ENCODE assay signal across 10 cellular contexts in genomic region chr15:31459011-31459748, GRCh38.
DNase-seq lines count a peak whose midpoint lies in the region; ATAC-seq, FAIRE-seq and TF ChIP-seq lines count a peak whose summit lies in the region.
"Had no signal": no experiment of that assay in that cellular context is flagged by ENCODE, and none has a peak within 500 bp of the region (broad histone marks: within the 10 kb centered on the region; RNA-seq: fewer than 3 reads in every experiment).

No MANE protein-coding gene starts in this region.

- H3K27ac ChIP-seq in A549: peak overlapping the region in 1 of 2 experiments; percentile 73; a peak in 3 of 6 replicates
- H3K27ac ChIP-seq: thoracic aorta had no signal

- no peak for TF ChIP-seq CTCF in A549 (IDR thresholded peaks at IDR 0.05)

- no peak overlapping the region for H3K4me3 ChIP-seq in A549
- H3K4me3 ChIP-seq: thoracic aorta had no signal

- peak overlapping the region; percentile 87 for H3K27ac Mint-ChIP-seq in activated naive CD4-positive, alpha-beta T cell treated with anti-CD3 and anti-CD28 coated beads, Interleukin-2, amount 50 U/mL, for 24 hours

- WGBS in A549 (ENCODE audit: missing lambda C conversion rate): 70% methylated on average over 6 of the region's 6 CpGs

- H3K9me3 ChIP-seq in A549: no peaks in the 10 kb centered on the region
- H3K9me3 ChIP-seq: thoracic aorta had no signal

- H3K4me2 ChIP-seq in A549: peak overlapping the region; percentile 24; the same call in 1 of the 3 replicates

- no peak for TF ChIP-seq EP300 in A549 (IDR thresholded peaks at IDR 0.05)

- CTCF ChIA-PET in A549 (lab: Yijun Ruan, JAX): interaction anchor here (1.3 to 6.6 kb wide), 7 partner anchors 10 to 47 kb away, joined by 3 to 53 read pairs (median 7); no protein-coding TSS in a partner anchor

- peaks cover 4% of the 10 kb centered on the region for H3K36me3 Mint-ChIP-seq in activated naive CD4-positive, alpha-beta T cell treated with anti-CD3 and anti-CD28 coated beads, Interleukin-2, amount 50 U/mL, for 24 hours

- peaks cover 35% of the 10 kb centered on the region for H3K4me1 Mint-ChIP-seq in activated naive CD4-positive, alpha-beta T cell treated with anti-CD3 and anti-CD28 coated beads, Interleukin-2, amount 50 U/mL, for 24 hours

- TF ChIP-seq RAD21 in A549 (conservative IDR thresholded peaks at IDR 0.05 in 1 of 2, IDR thresholded peaks at IDR 0.05 in 1 of 2): no peak

- no peak for TF ChIP-seq POLR2A in A549 (IDR thresholded peaks at IDR 0.05; ENCODE audit: low read length)

- peak; percentile 74 for FAIRE-seq in A549 (lab: Jason Lieb, UNC)
- FAIRE-seq in urothelium cell line (lab: Jason Lieb, UNC): peak; percentile 23
- FAIRE-seq: TTC549 had no signal

- DNase-seq in A549 (ENCODE audit: low read depth in 1 of 2, low spot score in 1 of 2) (no peak), urothelium cell line (ENCODE audit: low spot score) (no peak), NCI-H748 (lab: John Stamatoyannopoulos, UW; ENCODE audit: unreplicated experiment) (no peak), NCI-H1105 (lab: John Stamatoyannopoulos, UW) (no peak), iPS-NIHi7 (ENCODE audit: extremely low spot score) (no peak)

- peak overlapping the region; percentile 31 for H3K4me3 Mint-ChIP-seq in activated naive CD4-positive, alpha-beta T cell treated with anti-CD3 and anti-CD28 coated beads, Interleukin-2, amount 50 U/mL, for 24 hours

- H3K27me3 Mint-ChIP-seq in activated naive CD4-positive, alpha-beta T cell treated with anti-CD3 and anti-CD28 coated beads, Interleukin-2, amount 50 U/mL, for 24 hours: no peaks in the 10 kb centered on the region

- ATAC-seq in A549: no peak
- peak; percentile 93 for ATAC-seq in GM19452 (IDR thresholded peaks at IDR 0.05; ENCODE audit: unreplicated experiment)
- peak; percentile 96 for ATAC-seq in HG03439 (IDR thresholded peaks at IDR 0.05; ENCODE audit: unreplicated experiment)

- peaks cover 6% of the 10 kb centered on the region for H3K9me3 Mint-ChIP-seq in activated naive CD4-positive, alpha-beta T cell treated with anti-CD3 and anti-CD28 coated beads, Interleukin-2, amount 50 U/mL, for 24 hours

- POLR2A ChIA-PET in A549 (lab: Yijun Ruan, JAX): interaction anchor here (0.8 kb wide), 1 partner anchor 244 kb away, joined by 3 read pairs; no protein-coding TSS in a partner anchor

- peaks cover 35% of the 10 kb centered on the region for H3K4me1 ChIP-seq in A549

TF ChIP-seq in A549, 52 proteins besides CTCF, POLR2A, EP300 and RAD21:
- TF ChIP-seq EHMT2 (IDR thresholded peaks at IDR 0.05; ENCODE audit: low read depth) (no peak), TP53 (CRISPR knock-in tag; IDR thresholded peaks at IDR 0.05) (no peak), EHF (CRISPR knock-in tag; IDR thresholded peaks at IDR 0.05) (no peak), RFX5 (IDR thresholded peaks at IDR 0.05) (no peak), MAFK (IDR thresholded peaks at IDR 0.05; ENCODE audit: partially characterized antibody) (no peak), NFE2L2 (conservative IDR thresholded peaks at IDR 0.05; ENCODE audit: low read length) (no peak), HDAC2 (IDR thresholded peaks at IDR 0.05) (no peak), HOXA7 (CRISPR knock-in tag; IDR thresholded peaks at IDR 0.05) (no peak), ZNF302 (CRISPR knock-in tag; IDR thresholded peaks at IDR 0.05) (no peak), ZFP36 (IDR thresholded peaks at IDR 0.05; ENCODE audit: borderline replicate concordance, partially characterized antibody) (no peak), MAZ (IDR thresholded peaks at IDR 0.05; ENCODE audit: borderline replicate concordance, low read depth, low read length) (no peak), REST (IDR thresholded peaks at IDR 0.05) (no peak), PHF8 (IDR thresholded peaks at IDR 0.05; ENCODE audit: borderline replicate concordance, low read depth) (no peak)
- TF ChIP-seq, protein P1, sequence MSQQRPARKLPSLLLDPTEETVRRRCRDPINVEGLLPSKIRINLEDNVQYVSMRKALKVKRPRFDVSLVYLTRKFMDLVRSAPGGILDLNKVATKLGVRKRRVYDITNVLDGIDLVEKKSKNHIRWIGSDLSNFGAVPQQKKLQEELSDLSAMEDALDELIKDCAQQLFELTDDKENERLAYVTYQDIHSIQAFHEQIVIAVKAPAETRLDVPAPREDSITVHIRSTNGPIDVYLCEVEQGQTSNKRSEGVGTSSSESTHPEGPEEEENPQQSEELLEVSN (IDR thresholded peaks at IDR 0.05; ENCODE audit: borderline replicate concordance, low read depth): no peak
- TF ChIP-seq, protein P2, sequence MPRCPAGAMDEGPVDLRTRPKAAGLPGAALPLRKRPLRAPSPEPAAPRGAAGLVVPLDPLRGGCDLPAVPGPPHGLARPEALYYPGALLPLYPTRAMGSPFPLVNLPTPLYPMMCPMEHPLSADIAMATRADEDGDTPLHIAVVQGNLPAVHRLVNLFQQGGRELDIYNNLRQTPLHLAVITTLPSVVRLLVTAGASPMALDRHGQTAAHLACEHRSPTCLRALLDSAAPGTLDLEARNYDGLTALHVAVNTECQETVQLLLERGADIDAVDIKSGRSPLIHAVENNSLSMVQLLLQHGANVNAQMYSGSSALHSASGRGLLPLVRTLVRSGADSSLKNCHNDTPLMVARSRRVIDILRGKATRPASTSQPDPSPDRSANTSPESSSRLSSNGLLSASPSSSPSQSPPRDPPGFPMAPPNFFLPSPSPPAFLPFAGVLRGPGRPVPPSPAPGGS (IDR thresholded peaks at IDR 0.05): no peak
TF ChIP-seq in A549: peak in this region for 0.

Comparison
In these comparisons a context has a peak if more than half of its experiments do, and no peak if none do; other contexts are left out.
1. ATAC-seq: peak in GM19452 (single experiment) and HG03439 (single experiment); none in A549 (0 of 2).